Comparison of ENCODE assay signal across 21 cellular contexts in the genomic region with DNA sequence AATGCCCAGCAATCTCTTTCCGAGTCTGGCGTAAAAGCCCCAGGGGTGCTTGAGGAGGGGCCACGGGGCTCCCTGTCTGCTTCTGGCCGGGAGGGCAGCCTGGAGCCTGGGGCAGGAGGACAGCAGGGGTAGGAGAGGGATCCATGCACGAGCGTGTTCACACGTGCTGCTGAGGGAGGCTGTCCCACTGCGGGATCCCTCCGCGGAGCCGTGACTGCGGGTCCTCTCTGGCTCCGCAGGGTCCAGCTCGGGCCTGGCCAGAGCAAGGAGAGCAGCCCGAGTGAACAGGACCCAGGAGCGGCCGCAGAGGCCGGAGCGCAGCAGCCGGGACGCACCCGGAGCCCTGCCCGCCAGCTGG.
"Had no signal": no experiment of that assay in that cellular context is flagged by ENCODE, and none has a peak within 500 bp of the region (broad histone marks: within the 10 kb centered on the region; RNA-seq: fewer than 3 reads in every experiment).

No MANE protein-coding gene starts in this region.

- H3K36me3 ChIP-seq: gastrocnemius medialis, right lobe of liver, thoracic aorta, transverse colon had no signal

- H3K27ac ChIP-seq: gastrocnemius medialis, parathyroid adenoma, psoas muscle, right lobe of liver, thoracic aorta, transverse colon had no signal

- H3K9ac ChIP-seq: parathyroid adenoma had no signal

- H3K27me3 Mint-ChIP-seq: naive B cell; stimulated activated naive B cell treated with anti-CD40 and anti-IgM and Interleukin-4, amounts not matched to agents 10 μg/mL and 1 μg/mL and 100 μg/mL, for 72 hours; stimulated activated naive CD8-positive, alpha-beta T cell treated with anti-CD3 and anti-CD28 coated beads, Interleukin-15, amount 100 ng/mL, for 72 hours had no signal

- ATAC-seq: gastrocnemius medialis; left colon; left ventricle myocardium superior; psoas muscle; stimulated activated naive B cell treated with anti-CD40 and anti-IgM and Interleukin-4, amounts not matched to agents 10 μg/mL and 1 μg/mL and 100 μg/mL, for 72 hours; stimulated activated naive CD8-positive, alpha-beta T cell treated with anti-CD3 and anti-CD28 coated beads, Interleukin-15, amount 100 ng/mL, for 72 hours had no signal

- H3K9me3 ChIP-seq: gastrocnemius medialis, psoas muscle, right lobe of liver, thoracic aorta, transverse colon had no signal

- H3K9me3 Mint-ChIP-seq: nephron had no signal

- FAIRE-seq: endometrium, kidney had no signal

- H3K36me3 Mint-ChIP-seq: naive B cell; stimulated activated naive B cell treated with anti-CD40 and anti-IgM and Interleukin-4, amounts not matched to agents 10 μg/mL and 1 μg/mL and 100 μg/mL, for 72 hours had no signal

- H3K4me3 ChIP-seq: gastrocnemius medialis, psoas muscle, right lobe of liver, thoracic aorta, transverse colon had no signal

- H2AFZ ChIP-seq: parathyroid adenoma had no signal

- DNase-seq: cortex of kidney; effector CD8-positive, alpha-beta T cell; gastrocnemius medialis; kidney; left colon; left ventricle myocardium superior; mesendoderm; naive B cell; psoas muscle; retina; right lobe of liver; stimulated activated CD4-positive, alpha-beta T cell treated with anti-CD3 and anti-CD28 coated beads, Interleukin-2, amount 100 ng/mL, for 24 hours; stimulated activated CD4-positive, alpha-beta T cell treated with anti-CD3 and anti-CD28 coated beads, Interleukin-4, amount 100 ng/mL, for 4 hours; stimulated activated naive B cell treated with anti-CD40 and anti-IgM and Interleukin-4, amounts not matched to agents 10 μg/mL and 1 μg/mL and 100 μg/mL, for 72 hours; stimulated activated naive CD8-positive, alpha-beta T cell treated with anti-CD3 and anti-CD28 coated beads, Interleukin-15, amount 100 ng/mL, for 72 hours; transverse colon had no signal

- H3K4me3 Mint-ChIP-seq: naive B cell; nephron; stimulated activated naive B cell treated with anti-CD40 and anti-IgM and Interleukin-4, amounts not matched to agents 10 μg/mL and 1 μg/mL and 100 μg/mL, for 72 hours; stimulated activated naive CD8-positive, alpha-beta T cell treated with anti-CD3 and anti-CD28 coated beads, Interleukin-15, amount 100 ng/mL, for 72 hours had no signal

- H3K79me2 ChIP-seq: parathyroid adenoma had no signal

- H3K4me1 ChIP-seq: gastrocnemius medialis, parathyroid adenoma, psoas muscle, right lobe of liver, transverse colon had no signal

- H3K27ac Mint-ChIP-seq: naive B cell; nephron; stimulated activated naive B cell treated with anti-CD40 and anti-IgM and Interleukin-4, amounts not matched to agents 10 μg/mL and 1 μg/mL and 100 μg/mL, for 72 hours; stimulated activated naive CD8-positive, alpha-beta T cell treated with anti-CD3 and anti-CD28 coated beads, Interleukin-15, amount 100 ng/mL, for 72 hours had no signal

- H3K27me3 ChIP-seq: dorsolateral prefrontal cortex, gastrocnemius medialis, right lobe of liver, transverse colon had no signal
